ENCODE assay signal across 14 cellular contexts in genomic region chrX:155373777-155374458, GRCh38. TPM values are rescaled to one million over a fixed set of nuclear protein-coding genes. Genes with fewer than 3 reads are reported as not detected.
DNase-seq lines count a peak whose midpoint lies in the region; ATAC-seq and TF ChIP-seq lines count a peak whose summit lies in the region.
"Not testable (repeated sequence)": the region's sequence is repeated elsewhere in the genome, so short reads cannot be mapped to it uniquely, and the experiment has no call there.
"Had no signal": no experiment of that assay in that cellular context is flagged by ENCODE, and none has a peak within 500 bp of the region (broad histone marks: within the 10 kb centered on the region; RNA-seq: fewer than 3 reads in every experiment).

No MANE protein-coding gene starts in this region.

- H3K27ac Mint-ChIP-seq in activated CD8-positive, alpha-beta T cell treated with anti-CD3 and anti-CD28 coated beads for 36 hours, result not testable (repeated sequence)

- intact Hi-C loops in activated CD8-positive, alpha-beta T cell treated with anti-CD3 and anti-CD28 coated beads for 36 hours (cut with micrococcal nuclease); Right ventricle myocardium inferior (cut with DNase I): not testable (repeated sequence)

- not testable (repeated sequence) for H3K4me1 Mint-ChIP-seq in activated CD8-positive, alpha-beta T cell treated with anti-CD3 and anti-CD28 coated beads for 36 hours (ENCODE audit: low read depth)

- peak; percentile 78 for ATAC-seq in GM18502 (IDR thresholded peaks at IDR 0.05; ENCODE audit: poor library complexity, unreplicated experiment)
- ATAC-seq in GM19395 (IDR thresholded peaks at IDR 0.05; ENCODE audit: unreplicated experiment), result peak; percentile 70
- ATAC-seq in GM21576 (IDR thresholded peaks at IDR 0.05; ENCODE audit: unreplicated experiment), result peak; percentile 76
- ATAC-seq in HG02885 (IDR thresholded peaks at IDR 0.05; ENCODE audit: poor library complexity, unreplicated experiment), result peak; percentile 64
- peak; percentile 70 for ATAC-seq in HG03342 (IDR thresholded peaks at IDR 0.05; ENCODE audit: unreplicated experiment)
- peak; percentile 83 for ATAC-seq in activated CD8-positive, alpha-beta T cell treated with anti-CD3 and anti-CD28 coated beads for 36 hours
- ATAC-seq in Right ventricle myocardium inferior, result peak; percentile 13
- ATAC-seq in stimulated activated naive CD8-positive, alpha-beta T cell treated with anti-CD3 and anti-CD28 coated beads, Interleukin-15, Interleukin-2, amounts not matched to agents 100 U/mL and 50 U/mL, for 24 hours, result peak; percentile 72

- POLR2A ChIA-PET in activated CD8-positive, alpha-beta T cell treated with anti-CD3 and anti-CD28 coated beads for 36 hours (lab: Charles Lee), result not testable (repeated sequence)

- TF ChIP-seq CTCF in activated CD8-positive, alpha-beta T cell treated with anti-CD3 and anti-CD28 coated beads for 36 hours (IDR thresholded peaks at IDR 0.05), result not testable (repeated sequence)

- not testable (repeated sequence) for H3K4me3 Mint-ChIP-seq in activated CD8-positive, alpha-beta T cell treated with anti-CD3 and anti-CD28 coated beads for 36 hours

- H3K36me3 Mint-ChIP-seq in activated CD8-positive, alpha-beta T cell treated with anti-CD3 and anti-CD28 coated beads for 36 hours (ENCODE audit: low read depth), result not testable (repeated sequence)

- H3K27me3 Mint-ChIP-seq in activated CD8-positive, alpha-beta T cell treated with anti-CD3 and anti-CD28 coated beads for 36 hours, result not testable (repeated sequence)

- H3K9me3 Mint-ChIP-seq in activated CD8-positive, alpha-beta T cell treated with anti-CD3 and anti-CD28 coated beads for 36 hours, result not testable (repeated sequence)

- DNase-seq in activated CD8-positive, alpha-beta T cell treated with anti-CD3 and anti-CD28 coated beads for 36 hours; Right ventricle myocardium inferior (ENCODE audit: missing footprints); stimulated activated naive CD8-positive, alpha-beta T cell treated with anti-CD3 and anti-CD28 coated beads, Interleukin-15, Interleukin-2, amounts not matched to agents 100 U/mL and 50 U/mL, for 24 hours: not testable (repeated sequence)

- CTCF ChIA-PET in activated CD8-positive, alpha-beta T cell treated with anti-CD3 and anti-CD28 coated beads for 36 hours (lab: Charles Lee), result not testable (repeated sequence)

RNA-seq across cellular contexts. Expression of gene F8A2, which starts 8.0 kb away (rescaled TPM):
- total RNA-seq in activated CD8-positive, alpha-beta T cell treated with anti-CD3 and anti-CD28 coated beads for 36 hours, result not detected
- not detected for total RNA-seq in Right ventricle myocardium inferior
- total RNA-seq: Caco-2, endothelial cell of umbilical vein, left ventricle myocardium inferior, PC-9, smooth muscle cell, temporal lobe had no signal

RNA-seq across cellular contexts. Expression of gene CLIC2, which starts 39.5 kb away (rescaled TPM):
- under 1 TPM in 1 of 2 experiments, not detected in 1; 0.49 TPM for total RNA-seq in activated CD8-positive, alpha-beta T cell treated with anti-CD3 and anti-CD28 coated beads for 36 hours
- total RNA-seq in Right ventricle myocardium inferior, result 17.0 TPM
- total RNA-seq: Caco-2 had no signal

Comparison
In these comparisons a context has a peak if more than half of its experiments do, and no peak if none do; other contexts are left out.
1. ATAC-seq: peak in every context shown above with its lines; median percentile 83 in activated CD8-positive, alpha-beta T cell treated with anti-CD3 and anti-CD28 coated beads for 36 hours; 78 in GM18502; 76 in GM21576; 72 in stimulated activated naive CD8-positive, alpha-beta T cell treated with anti-CD3 and anti-CD28 coated beads, Interleukin-15, Interleukin-2, amounts not matched to agents 100 U/mL and 50 U/mL, for 24 hours; 70 in GM19395; 70 in HG03342; 64 in HG02885; 13 in Right ventricle myocardium inferior.
2. RNA of gene CLIC2, which starts 39.5 kb away (total RNA-seq): 17.0 TPM in Right ventricle myocardium inferior (single experiment); 0.49 TPM in activated CD8-positive, alpha-beta T cell treated with anti-CD3 and anti-CD28 coated beads for 36 hours; every median in the first group is over 10 times any median in the second.